ENCODE assay signal across 1 cellular context in genomic region chr20:539848-540247, GRCh38.
TF ChIP-seq lines count a peak whose summit lies in the region.

No MANE protein-coding gene starts in this region.

TF ChIP-seq in HepG2, 621 proteins besides CTCF, POLR2A, EP300 and RAD21 (continued from another document):
- TF ChIP-seq ZBTB4 (CRISPR knock-in tag; IDR thresholded peaks at IDR 0.05; ENCODE audit: borderline replicate concordance) (no peak), ADNP (CRISPR knock-in tag; IDR thresholded peaks at IDR 0.05) (no peak), ZNF607 (CRISPR knock-in tag; IDR thresholded peaks at IDR 0.05; ENCODE audit: borderline replicate concordance) (no peak), SMAD9 (CRISPR knock-in tag; IDR thresholded peaks at IDR 0.05) (no peak), HNF4A (CRISPR knock-in tag; IDR thresholded peaks at IDR 0.05) (no peak), ATAD3A (CRISPR knock-in tag; IDR thresholded peaks at IDR 0.05) (no peak), DNMT3B (CRISPR knock-in tag; conservative IDR thresholded peaks at IDR 0.05) (no peak), PRPF4 (IDR thresholded peaks at IDR 0.05; ENCODE audit: low read depth, low read length, poor library complexity, severe bottlenecking) (no peak), ZFP41 (CRISPR knock-in tag; IDR thresholded peaks at IDR 0.05; ENCODE audit: borderline replicate concordance) (no peak), SAP130 (CRISPR knock-in tag; IDR thresholded peaks at IDR 0.05; ENCODE audit: low read depth) (peak; percentile 37; the same call in 1 of the 2 replicates), MBD4 (IDR thresholded peaks at IDR 0.05; ENCODE audit: borderline replicate concordance, low read length) (0 out of 2 replicates have a peak, but pooled peaks have one; percentile 47), HBP1 (CRISPR knock-in tag; IDR thresholded peaks at IDR 0.05; ENCODE audit: low read depth) (no peak), FOXC1 (CRISPR knock-in tag; IDR thresholded peaks at IDR 0.05; ENCODE audit: borderline replicate concordance) (no peak), SRF (IDR thresholded peaks at IDR 0.05; ENCODE audit: low read depth, low read length) (no peak), ZSCAN30 (CRISPR knock-in tag; IDR thresholded peaks at IDR 0.05) (no peak), TP53 (CRISPR knock-in tag; conservative IDR thresholded peaks at IDR 0.05) (0 out of 2 replicates have a peak, but pooled peaks have one; percentile 62), THAP8 (CRISPR knock-in tag; IDR thresholded peaks at IDR 0.05; ENCODE audit: borderline replicate concordance) (no peak), ZNF761 (CRISPR knock-in tag; conservative IDR thresholded peaks at IDR 0.05) (no peak), JARID2 (CRISPR knock-in tag; IDR thresholded peaks at IDR 0.05; ENCODE audit: insufficient replicate concordance) (no peak), EHMT2 (IDR thresholded peaks at IDR 0.05; ENCODE audit: borderline replicate concordance, low read depth, low read length) (no peak), PPARG (CRISPR knock-in tag; conservative IDR thresholded peaks at IDR 0.05) (no peak; the same call in 1 of the 2 replicates), SNAI1 (CRISPR knock-in tag; IDR thresholded peaks at IDR 0.05; ENCODE audit: borderline replicate concordance) (no peak), ZNF703 (CRISPR knock-in tag; IDR thresholded peaks at IDR 0.05; ENCODE audit: borderline replicate concordance) (no peak), ZGPAT (CRISPR knock-in tag; IDR thresholded peaks at IDR 0.05) (0 out of 2 replicates have a peak, but pooled peaks have one; percentile 16), RNF2 (conservative IDR thresholded peaks at IDR 0.05; ENCODE audit: low read depth) (no peak), STAT6 (CRISPR knock-in tag; IDR thresholded peaks at IDR 0.05; ENCODE audit: borderline replicate concordance) (no peak), KAT8 (CRISPR knock-in tag; IDR thresholded peaks at IDR 0.05) (0 out of 2 replicates have a peak, but pooled peaks have one; percentile 27), ZNF121 (CRISPR knock-in tag; IDR thresholded peaks at IDR 0.05) (no peak), KIAA2018 (CRISPR knock-in tag; IDR thresholded peaks at IDR 0.05; ENCODE audit: borderline replicate concordance) (no peak), ZFP91 (CRISPR knock-in tag; IDR thresholded peaks at IDR 0.05; ENCODE audit: borderline replicate concordance) (no peak), RFX5 (IDR thresholded peaks at IDR 0.05; ENCODE audit: low read depth, low read length) (no peak), DPF2 (CRISPR knock-in tag; IDR thresholded peaks at IDR 0.05; ENCODE audit: borderline replicate concordance, low read depth) (no peak), MED1 (CRISPR knock-in tag; IDR thresholded peaks at IDR 0.05) (no peak), ZBTB20 (CRISPR knock-in tag; IDR thresholded peaks at IDR 0.05; ENCODE audit: borderline replicate concordance, low read depth) (no peak), FOSL2 (CRISPR knock-in tag; IDR thresholded peaks at IDR 0.05) (peak; percentile 74), E2F5 (CRISPR knock-in tag; conservative IDR thresholded peaks at IDR 0.05) (no peak), KMT2B (CRISPR knock-in tag; IDR thresholded peaks at IDR 0.05) (no peak), ZBTB26 (CRISPR knock-in tag; IDR thresholded peaks at IDR 0.05; ENCODE audit: borderline replicate concordance) (no peak)
TF ChIP-seq in HepG2: peak in this region for 8.
